Comparison of ENCODE assay signal across 18 cellular contexts in genomic region chr6:138538390-138539031, GRCh38. TPM values are rescaled to one million over a fixed set of nuclear protein-coding genes. Genes with fewer than 3 reads are reported as not detected.
DNase-seq lines count a peak whose midpoint lies in the region; ATAC-seq and TF ChIP-seq lines count a peak whose summit lies in the region.
"Had no signal": no experiment of that assay in that cellular context is flagged by ENCODE, and none has a peak within 500 bp of the region (broad histone marks: within the 10 kb centered on the region; RNA-seq: fewer than 3 reads in every experiment).

No MANE protein-coding gene starts in this region.

- peak; percentile 69 for DNase-seq in AG04450 (ENCODE audit: low read depth, low spot score)
- no peak for DNase-seq in A172 (ENCODE audit: low spot score)
- DNase-seq in DMS79 treated with DMSO at 0.1 percent for 48 hours (lab: John Stamatoyannopoulos, UW) = no peak
- DNase-seq in lower lobe of right lung = no peak
- no peak for DNase-seq in activated naive CD8-positive, alpha-beta T cell treated with anti-CD3 and anti-CD28 coated beads for 36 hours
- DNase-seq: activated effector memory CD4-positive, alpha-beta T cell treated with Interleukin-2 at 50 U/mL for 16 hours; body of pancreas; CD8-positive, alpha-beta memory T cell; effector memory CD4-positive, alpha-beta T cell; kidney glomerular epithelial cell; NCI-H345; stimulated activated naive B cell treated with anti-CD40 and anti-IgM and Interleukin-4, amounts not matched to agents 10 μg/mL and 1 μg/mL and 100 μg/mL, for 72 hours had no signal

- intact Hi-C loops in lower lobe of right lung (cut with DNase I) = no loop called here

- H3K4me3 Mint-ChIP-seq in activated naive CD8-positive, alpha-beta T cell treated with anti-CD3 and anti-CD28 coated beads for 36 hours = no peak overlapping the region
- H3K4me3 Mint-ChIP-seq: natural killer cell treated with Interleukin-12 subunit alpha and Interleukin-12 subunit beta and Interleukin-15 and Interleukin-18, amount 100 ng/mL, for 72 hours; stimulated activated naive B cell treated with anti-CD40 and anti-IgM and Interleukin-4, amounts not matched to agents 10 μg/mL and 1 μg/mL and 100 μg/mL, for 72 hours had no signal

- H3K27ac Mint-ChIP-seq in activated naive CD8-positive, alpha-beta T cell treated with anti-CD3 and anti-CD28 coated beads for 36 hours = no peak overlapping the region
- H3K27ac Mint-ChIP-seq: CD8-positive, alpha-beta memory T cell; natural killer cell treated with Interleukin-12 subunit alpha and Interleukin-12 subunit beta and Interleukin-15 and Interleukin-18, amount 100 ng/mL, for 72 hours; stimulated activated naive B cell treated with anti-CD40 and anti-IgM and Interleukin-4, amounts not matched to agents 10 μg/mL and 1 μg/mL and 100 μg/mL, for 72 hours had no signal

- H3K4me1 ChIP-seq in gastroesophageal sphincter (peaks cover 2 to 63% (median 29%) of the 10 kb centered on the region in 3 donors), muscle layer of duodenum (ENCODE audit: control insufficient read depth in 1 of 2, insufficient read depth in 2 of 2, low read length in 2 of 2) (peaks cover 11 to 38% of the 10 kb centered on the region in 2 donors), lower lobe of right lung (peaks cover 46% of the 10 kb centered on the region)

- POLR2A ChIA-PET in AG04450 (lab: Yijun Ruan, JAX) = interaction anchor here (0.5 to 1.8 kb wide), 4 partner anchors 33 to 115 kb away, joined by 3 to 5 read pairs (median 4); no protein-coding TSS in a partner anchor

- peak overlapping the region; percentile 90 for H3K27ac ChIP-seq in AG04450 (ENCODE audit: low read depth, low read length)
- H3K27ac ChIP-seq in gastroesophageal sphincter = peak overlapping the region in 3 of 4 donors; percentile 28 to 73 (median 41)
- peak overlapping the region; percentile 26 for H3K27ac ChIP-seq in muscle layer of duodenum (ENCODE audit: low read length)
- H3K27ac ChIP-seq in lower lobe of right lung = no peak overlapping the region
- H3K27ac ChIP-seq: body of pancreas, SK-N-MC, vagina had no signal

- no peaks in the 10 kb centered on the region for H3K4me1 Mint-ChIP-seq in activated naive CD8-positive, alpha-beta T cell treated with anti-CD3 and anti-CD28 coated beads for 36 hours
- H3K4me1 Mint-ChIP-seq: CD8-positive, alpha-beta memory T cell had no signal

- TF ChIP-seq EP300 in gastroesophageal sphincter (IDR thresholded peaks at IDR 0.05) = no peak

- peaks cover 5% of the 10 kb centered on the region for H3K27me3 Mint-ChIP-seq in activated naive CD8-positive, alpha-beta T cell treated with anti-CD3 and anti-CD28 coated beads for 36 hours

- CTCF ChIA-PET in AG04450 (lab: Charles Lee) = interaction anchor here (1.6 to 3.3 kb wide), 2 partner anchors 14 to 18 kb away, joined by 4 to 21 read pairs; no protein-coding TSS in a partner anchor

- no peak for TF ChIP-seq POLR2A in gastroesophageal sphincter (IDR thresholded peaks at IDR 0.05)

- H3K4me3 ChIP-seq in AG04450 (ENCODE audit: low read depth, low read length) (peak overlapping the region; percentile 20), WI38 (ENCODE audit: low read depth, low read length) (peak overlapping the region; percentile 21), gastroesophageal sphincter (no peak overlapping the region), muscle layer of duodenum (ENCODE audit: low read depth in 1 of 2, low read length in 2 of 2) (no peak overlapping the region), lower lobe of right lung (no peak overlapping the region)
- H3K4me3 ChIP-seq: body of pancreas, SK-N-MC, vagina had no signal

- 25 to 55% methylated on average over 4 to 6 of the region's 7 CpGs for WGBS in gastroesophageal sphincter (ENCODE audit: low coverage in 1 of 2), 2 donors

- ATAC-seq in gastroesophageal sphincter (no peak), lower lobe of right lung (no peak)
- ATAC-seq: body of pancreas; natural killer cell treated with Interleukin-12 subunit alpha and Interleukin-12 subunit beta and Interleukin-15 and Interleukin-18, amount 100 ng/mL, for 72 hours; stimulated activated naive B cell treated with anti-CD40 and anti-IgM and Interleukin-4, amounts not matched to agents 10 μg/mL and 1 μg/mL and 100 μg/mL, for 72 hours had no signal

- no peaks in the 10 kb centered on the region for H3K9me3 Mint-ChIP-seq in activated naive CD8-positive, alpha-beta T cell treated with anti-CD3 and anti-CD28 coated beads for 36 hours
- H3K9me3 Mint-ChIP-seq: CD8-positive, alpha-beta memory T cell; natural killer cell treated with Interleukin-12 subunit alpha and Interleukin-12 subunit beta and Interleukin-15 and Interleukin-18, amount 100 ng/mL, for 72 hours; stimulated activated naive B cell treated with anti-CD40 and anti-IgM and Interleukin-4, amounts not matched to agents 10 μg/mL and 1 μg/mL and 100 μg/mL, for 72 hours had no signal

- TF ChIP-seq CTCF in AG04450 (IDR thresholded peaks at IDR 0.05; ENCODE audit: low read depth, low read length) (no peak), WI38 (IDR thresholded peaks at IDR 0.05; ENCODE audit: low read depth, low read length) (no peak), gastroesophageal sphincter (IDR thresholded peaks at IDR 0.05) (no peak), lower lobe of right lung (IDR thresholded peaks at IDR 0.05) (no peak)

- H3K27me3 ChIP-seq in AG04450 (ENCODE audit: control insufficient read depth, insufficient read depth, low read length) = no peaks in the 10 kb centered on the region
- H3K27me3 ChIP-seq in gastroesophageal sphincter = no peaks in the 10 kb centered on the region
- no peaks in the 10 kb centered on the region for H3K27me3 ChIP-seq in muscle layer of duodenum (ENCODE audit: low read depth, low read length)
- H3K27me3 ChIP-seq in lower lobe of right lung (ENCODE audit: low read depth) = no peaks in the 10 kb centered on the region
- H3K27me3 ChIP-seq: body of pancreas, vagina had no signal

- H3K36me3 ChIP-seq in gastroesophageal sphincter = no peaks in the 10 kb centered on the region
- no peaks in the 10 kb centered on the region for H3K36me3 ChIP-seq in muscle layer of duodenum (ENCODE audit: control insufficient read depth in 1 of 2, insufficient read depth in 2 of 2, low read length in 2 of 2)
- no peaks in the 10 kb centered on the region for H3K36me3 ChIP-seq in lower lobe of right lung
- H3K36me3 ChIP-seq: vagina had no signal

- no peaks in the 10 kb centered on the region for H3K9me3 ChIP-seq in AG04450 (ENCODE audit: control insufficient read depth, insufficient read depth, low read length)
- no peaks in the 10 kb centered on the region for H3K9me3 ChIP-seq in gastroesophageal sphincter
- H3K9me3 ChIP-seq in muscle layer of duodenum (ENCODE audit: control insufficient read depth in 1 of 2, low read length in 2 of 2) = no peaks in the 10 kb centered on the region
- H3K9me3 ChIP-seq in lower lobe of right lung = no peaks in the 10 kb centered on the region
- H3K9me3 ChIP-seq: body of pancreas, vagina had no signal

- no peaks in the 10 kb centered on the region for H3K36me3 Mint-ChIP-seq in activated naive CD8-positive, alpha-beta T cell treated with anti-CD3 and anti-CD28 coated beads for 36 hours
- H3K36me3 Mint-ChIP-seq: CD8-positive, alpha-beta memory T cell; natural killer cell treated with Interleukin-12 subunit alpha and Interleukin-12 subunit beta and Interleukin-15 and Interleukin-18, amount 100 ng/mL, for 72 hours; stimulated activated naive B cell treated with anti-CD40 and anti-IgM and Interleukin-4, amounts not matched to agents 10 μg/mL and 1 μg/mL and 100 μg/mL, for 72 hours had no signal

RNA-seq across cellular contexts. Expression of gene NHSL1, which starts 39.2 kb away (rescaled TPM):
- polyA plus RNA-seq in AG04450 (2011; rRNA removed) = 10.2 and 10.5 TPM in 2 replicates
- polyA minus RNA-seq in AG04450 (2011; rRNA and poly(A)+ RNA removed) = 58.7 and 81.5 TPM in 2 replicates
- 1 to 10 TPM; 5.7 to 9.3 (median 7.9) TPM for total RNA-seq in gastroesophageal sphincter
- 2.6 and 10.4 TPM in 2 replicates for total RNA-seq in A172 (2014; rRNA removed; shearing (Covaris generic))
- total RNA-seq in lower lobe of right lung = 63.7 TPM
- total RNA-seq in activated naive CD8-positive, alpha-beta T cell treated with anti-CD3 and anti-CD28 coated beads for 36 hours = under 1 TPM; 0.68 to 0.76 TPM
- polyA plus RNA-seq: CD8-positive, alpha-beta memory T cell had no signal

Comparison
In these comparisons a context has a peak if more than half of its experiments do, and no peak if none do; other contexts are left out.
1. H3K4me3 ChIP-seq: peak in AG04450 (single experiment) and WI38 (single experiment); none in gastroesophageal sphincter (0 of 2), muscle layer of duodenum (0 of 2) and lower lobe of right lung (single experiment).